Comparison of ENCODE assay signal across 8 cellular contexts in genomic region chr6:100228437-100229424, GRCh38.
DNase-seq lines count a peak whose midpoint lies in the region; ATAC-seq, FAIRE-seq and TF ChIP-seq lines count a peak whose summit lies in the region.

No MANE protein-coding gene starts in this region.

- TSS peak; percentile 97 for BruUV-seq in endothelial cell of umbilical vein (replicated peaks; lab: Mats Ljungman, UMichigan)

- no peaks in the 10 kb centered on the region for H3K9me1 ChIP-seq in endothelial cell of umbilical vein (replicated peaks; ENCODE audit: control insufficient read depth, extremely low read depth, insufficient read depth, low read length)

- H3K4me1 Mint-ChIP-seq in activated CD4-positive, alpha-beta memory T cell treated with anti-CD3 and anti-CD28 coated beads for 36 hours (ENCODE audit: low read depth), result peaks cover 26% of the 10 kb centered on the region

- no peaks in the 10 kb centered on the region for H4K20me1 ChIP-seq in endothelial cell of umbilical vein (replicated peaks; ENCODE audit: control insufficient read depth, extremely low read depth, insufficient read depth, low read length)

- H3K27ac Mint-ChIP-seq in activated CD4-positive, alpha-beta memory T cell treated with anti-CD3 and anti-CD28 coated beads for 36 hours, result peak overlapping the region; percentile 86

- H3K9ac ChIP-seq in endothelial cell of umbilical vein (replicated peaks; ENCODE audit: extremely low read depth, insufficient read depth, low read length), result peak overlapping the region; percentile 83

- peak; percentile 90 for ATAC-seq in HG03060 (IDR thresholded peaks at IDR 0.05; ENCODE audit: low read depth, unreplicated experiment)

- dilution Hi-C loops in endothelial cell of umbilical vein (cut with MboI; ENCODE audit: extremely low pct_ligation_motif_present, low sequenced_read_pairs), result no loop called here

- intact Hi-C loops in activated CD4-positive, alpha-beta memory T cell treated with anti-CD3 and anti-CD28 coated beads for 36 hours (cut with micrococcal nuclease), result loop anchor here (1.0 to 2.0 kb wide), 3 partner anchors 57 to 244 kb away; no protein-coding TSS in a partner anchor
- intact Hi-C loops in endothelial cell of umbilical vein (cut with micrococcal nuclease), result loop anchor here (1.0 to 5.0 kb wide), 4 partner anchors 41 to 236 kb away; partner anchors contain the start of gene SIM1

- H3K36me3 Mint-ChIP-seq in activated CD4-positive, alpha-beta memory T cell treated with anti-CD3 and anti-CD28 coated beads for 36 hours, result no peaks in the 10 kb centered on the region

- peaks cover 35% of the 10 kb centered on the region for H3K4me1 ChIP-seq in endothelial cell of umbilical vein (ENCODE audit: control insufficient read depth, extremely low read depth, insufficient read depth, low read length)

- H3K9me3 Mint-ChIP-seq in activated CD4-positive, alpha-beta memory T cell treated with anti-CD3 and anti-CD28 coated beads for 36 hours, result peaks cover 3% of the 10 kb centered on the region

- DNase-seq in AG04450 (ENCODE audit: low read depth, low spot score), result peak; percentile 11
- peak; percentile 53 for DNase-seq in NCI-H510A (lab: John Stamatoyannopoulos, UW)
- DNase-seq in activated CD4-positive, alpha-beta memory T cell treated with anti-CD3 and anti-CD28 coated beads for 36 hours, result peak; percentile 78
- DNase-seq in endothelial cell of umbilical vein (ENCODE audit: low read depth, low spot score), result peak; percentile 86
- DNase-seq in mesenteric fat pad (ENCODE audit: low spot score), result peak; percentile 91
- peak; percentile 21 for DNase-seq in stimulated activated CD8-positive, alpha-beta memory T cell treated with anti-CD3 and anti-CD28 coated beads, Interleukin-4, amount 100 ng/mL, for 24 hours (ENCODE audit: low read depth)

- H3K27me3 ChIP-seq in AG04450 (ENCODE audit: control insufficient read depth, insufficient read depth, low read length) (no peaks in the 10 kb centered on the region), endothelial cell of umbilical vein (ENCODE audit: control insufficient read depth in 2 of 2, insufficient read depth in 2 of 2, low read length in 2 of 2) (no peaks in the 10 kb centered on the region)

- peak overlapping the region; percentile 90 for H2AFZ ChIP-seq in endothelial cell of umbilical vein (ENCODE audit: low read depth, low read length)

- H3K4me2 ChIP-seq in endothelial cell of umbilical vein (ENCODE audit: insufficient read depth, low read length), result peak overlapping the region; percentile 94

- H3K4me3 Mint-ChIP-seq in activated CD4-positive, alpha-beta memory T cell treated with anti-CD3 and anti-CD28 coated beads for 36 hours, result peak overlapping the region; percentile 66

- no peaks in the 10 kb centered on the region for H3K79me2 ChIP-seq in endothelial cell of umbilical vein (ENCODE audit: control insufficient read depth, insufficient read depth, low read length)

- TF ChIP-seq POLR2A in GM18526 (IDR thresholded peaks at IDR 0.05; ENCODE audit: extremely low read depth, insufficient read length) (peak; percentile 20), endothelial cell of umbilical vein (IDR thresholded peaks at IDR 0.05; ENCODE audit: low read depth, low read length) (peak; percentile 70)

- H3K27ac ChIP-seq in AG04450 (ENCODE audit: low read depth, low read length) (no peak overlapping the region), endothelial cell of umbilical vein (ENCODE audit: insufficient read depth, low read depth, low read length) (peak overlapping the region; percentile 81)

- TF ChIP-seq CTCF in AG04450 (IDR thresholded peaks at IDR 0.05; ENCODE audit: low read depth, low read length) (peak; percentile 40), endothelial cell of umbilical vein (IDR thresholded peaks at IDR 0.05; ENCODE audit: extremely low read depth in 1 of 2, insufficient read depth in 1 of 2, low read depth in 1 of 2, low read length in 2 of 2) (no peak)

- no peaks in the 10 kb centered on the region for H3K36me3 ChIP-seq in endothelial cell of umbilical vein (ENCODE audit: control insufficient read depth in 2 of 2, extremely low read depth in 1 of 2, insufficient read depth in 2 of 2, low read length in 2 of 2)

- POLR2A ChIA-PET in AG04450 (lab: Yijun Ruan, JAX) (interaction anchor here (0.8 kb wide), 1 partner anchor 52 kb away, joined by 7 read pairs; no protein-coding TSS in a partner anchor), endothelial cell of umbilical vein (lab: Charles Lee) (interaction anchor here (0.8 to 1.4 kb wide), 2 partner anchors 68 to 876 kb away, joined by 3 to 4 read pairs; no protein-coding TSS in a partner anchor)
- POLR2A ChIA-PET in activated CD4-positive, alpha-beta memory T cell treated with anti-CD3 and anti-CD28 coated beads for 36 hours (lab: Charles Lee), result no interaction called here

- peaks cover 25% of the 10 kb centered on the region for H3K27me3 Mint-ChIP-seq in activated CD4-positive, alpha-beta memory T cell treated with anti-CD3 and anti-CD28 coated beads for 36 hours

- peak; percentile 88 for FAIRE-seq in endothelial cell of umbilical vein (lab: Jason Lieb, UNC)

- H3K4me3 ChIP-seq in AG04450 (ENCODE audit: low read depth, low read length) (peak overlapping the region; percentile 52), endothelial cell of umbilical vein (replicated peaks in 1 of 3; ENCODE audit: insufficient read depth in 1 of 3, low read depth in 1 of 3, low read length in 3 of 3) (peak overlapping the region; percentile 10 to 65 (median 28))

- H3K9me3 ChIP-seq in AG04450 (ENCODE audit: control insufficient read depth, insufficient read depth, low read length) (no peaks in the 10 kb centered on the region), endothelial cell of umbilical vein (replicated peaks; ENCODE audit: control insufficient read depth, insufficient read depth, low read length) (no peaks in the 10 kb centered on the region)

- CTCF ChIA-PET in AG04450 (lab: Charles Lee), result interaction anchor here (1.0 to 1.6 kb wide), 6 partner anchors 9 to 54 kb away, joined by 3 to 10 read pairs (median 3); no protein-coding TSS in a partner anchor
- CTCF ChIA-PET in activated CD4-positive, alpha-beta memory T cell treated with anti-CD3 and anti-CD28 coated beads for 36 hours (lab: Charles Lee), result no interaction called here
- CTCF ChIA-PET in endothelial cell of umbilical vein (lab: Charles Lee), result interaction anchor here (0.8 to 3.4 kb wide), 12 partner anchors 10 to 491 kb away, joined by 3 to 13 read pairs (median 4); no protein-coding TSS in a partner anchor

TF ChIP-seq in endothelial cell of umbilical vein, 7 proteins besides CTCF, POLR2A, EP300 and RAD21:
- peak; percentile 20 for TF ChIP-seq JUN (IDR thresholded peaks at IDR 0.05; ENCODE audit: borderline replicate concordance, insufficient read depth, insufficient read length, low read depth)
- peak; percentile 69 for TF ChIP-seq POLR2AphosphoS5 (IDR thresholded peaks at IDR 0.05; ENCODE audit: insufficient read depth, low read depth, low read length)
- no peak for TF ChIP-seq EZH2 (IDR thresholded peaks at IDR 0.05; ENCODE audit: borderline replicate concordance, low read depth, low read length, severe bottlenecking)
- TF ChIP-seq MYC (IDR thresholded peaks at IDR 0.05; ENCODE audit: low read depth, low read length), result no peak
- TF ChIP-seq FOS (IDR thresholded peaks at IDR 0.05; ENCODE audit: borderline replicate concordance, insufficient read depth, low read length), result no peak
- no peak for TF ChIP-seq MAX (IDR thresholded peaks at IDR 0.05; ENCODE audit: insufficient read depth, insufficient read length)
TF ChIP-seq in endothelial cell of umbilical vein: peak in this region for 2.

Comparison
In these comparisons a context has a peak if more than half of its experiments do, and no peak if none do; other contexts are left out.
1. DNase-seq: peak in every context shown above with its lines; median percentile 91 in mesenteric fat pad; 86 in endothelial cell of umbilical vein; 78 in activated CD4-positive, alpha-beta memory T cell treated with anti-CD3 and anti-CD28 coated beads for 36 hours; 53 in NCI-H510A; 21 in stimulated activated CD8-positive, alpha-beta memory T cell treated with anti-CD3 and anti-CD28 coated beads, Interleukin-4, amount 100 ng/mL, for 24 hours; 11 in AG04450.